In genomic region chr12:10220398-10221077, GRCh38 we compare ENCODE assay signal across 10 cellular contexts. TPM values are rescaled to one million over a fixed set of nuclear protein-coding genes. Genes with fewer than 3 reads are reported as not detected.
DNase-seq lines count a peak whose midpoint lies in the region; ATAC-seq and TF ChIP-seq lines count a peak whose summit lies in the region.
"Had no signal": no experiment of that assay in that cellular context is flagged by ENCODE, and none has a peak within 500 bp of the region (broad histone marks: within the 10 kb centered on the region; RNA-seq: fewer than 3 reads in every experiment).

No MANE protein-coding gene starts in this region.

- TF ChIP-seq CTCF in WERI-Rb-1 (IDR thresholded peaks at IDR 0.05; ENCODE audit: low read depth, low read length) (no peak), GM13976 (IDR thresholded peaks at IDR 0.05; ENCODE audit: borderline replicate concordance, control extremely low read depth, extremely low read depth, insufficient read depth, missing control alignments) (no peak)

- peaks cover 90% of the 10 kb centered on the region for H3K36me3 Mint-ChIP-seq in stimulated activated effector memory CD8-positive, alpha-beta T cell treated with anti-CD3 and anti-CD28 coated beads, Interleukin-12 subunit alpha, Interleukin-12 subunit beta, amount 100 ng/mL, for 72 hours
- H3K36me3 Mint-ChIP-seq in activated T-cell treated with anti-CD3 and anti-CD28 coated beads, Interleukin-2, amount 50 U/mL, for 72 hours (ENCODE audit: insufficient read depth in 2 of 2) = peaks cover 0 to 2% of the 10 kb centered on the region in 2 donors

- H3K4me1 ChIP-seq in urinary bladder (ENCODE audit: insufficient read depth) = no peaks in the 10 kb centered on the region
- H3K4me1 ChIP-seq: SJSA1 had no signal

- no peaks in the 10 kb centered on the region for H3K27me3 Mint-ChIP-seq in activated T-cell treated with anti-CD3 and anti-CD28 coated beads, Interleukin-2, amount 50 U/mL, for 72 hours (ENCODE audit: low read depth)

- peaks cover 4% of the 10 kb centered on the region for H3K4me1 Mint-ChIP-seq in stimulated activated effector memory CD8-positive, alpha-beta T cell treated with anti-CD3 and anti-CD28 coated beads, Interleukin-12 subunit alpha, Interleukin-12 subunit beta, amount 100 ng/mL, for 72 hours
- peaks cover 5% of the 10 kb centered on the region for H3K4me1 Mint-ChIP-seq in activated T-cell treated with anti-CD3 and anti-CD28 coated beads, Interleukin-2, amount 50 U/mL, for 72 hours (ENCODE audit: low read depth)

- H3K9me3 ChIP-seq in WERI-Rb-1 (ENCODE audit: severe bottlenecking) = no peaks in the 10 kb centered on the region
- H3K9me3 ChIP-seq: SJSA1 had no signal

- H3K4me3 ChIP-seq in WERI-Rb-1 (ENCODE audit: low read depth, low read length) = no peak overlapping the region
- H3K4me3 ChIP-seq in urinary bladder (ENCODE audit: low read depth, low read length) = no peak overlapping the region
- H3K4me3 ChIP-seq: SJSA1 had no signal

- ATAC-seq in stimulated activated effector memory CD8-positive, alpha-beta T cell treated with anti-CD3 and anti-CD28 coated beads, Interleukin-12 subunit alpha, Interleukin-12 subunit beta, amount 100 ng/mL, for 72 hours = no peak
- ATAC-seq in activated T-cell treated with anti-CD3 and anti-CD28 coated beads, Interleukin-2, amount 50 U/mL, for 72 hours (replicated peaks in 1 of 2) = no peak

- H3K36me3 ChIP-seq in WERI-Rb-1 (peaks cover 58% of the 10 kb centered on the region), urinary bladder (ENCODE audit: insufficient read depth) (peaks cover 4% of the 10 kb centered on the region)

- 41% methylated on average over 8 of the region's 8 CpGs for WGBS in urinary bladder

- in situ Hi-C loops in GM13976 (cut with MboI; ENCODE audit: low sequenced_read_pairs, unreplicated experiment) = no loop called here

- no peaks in the 10 kb centered on the region for H3K9me3 Mint-ChIP-seq in stimulated activated effector memory CD8-positive, alpha-beta T cell treated with anti-CD3 and anti-CD28 coated beads, Interleukin-12 subunit alpha, Interleukin-12 subunit beta, amount 100 ng/mL, for 72 hours
- H3K9me3 Mint-ChIP-seq in activated T-cell treated with anti-CD3 and anti-CD28 coated beads, Interleukin-2, amount 50 U/mL, for 72 hours = no peaks in the 10 kb centered on the region

- no peaks in the 10 kb centered on the region for H3K27me3 ChIP-seq in WERI-Rb-1 (ENCODE audit: insufficient read depth, low read depth, severe bottlenecking)
- H3K27me3 ChIP-seq: SJSA1 had no signal

- H3K27ac Mint-ChIP-seq in stimulated activated effector memory CD8-positive, alpha-beta T cell treated with anti-CD3 and anti-CD28 coated beads, Interleukin-12 subunit alpha, Interleukin-12 subunit beta, amount 100 ng/mL, for 72 hours = no peak overlapping the region
- no peak overlapping the region for H3K27ac Mint-ChIP-seq in activated T-cell treated with anti-CD3 and anti-CD28 coated beads, Interleukin-2, amount 50 U/mL, for 72 hours

- H3K4me3 Mint-ChIP-seq in stimulated activated effector memory CD8-positive, alpha-beta T cell treated with anti-CD3 and anti-CD28 coated beads, Interleukin-12 subunit alpha, Interleukin-12 subunit beta, amount 100 ng/mL, for 72 hours = no peak overlapping the region
- no peak overlapping the region for H3K4me3 Mint-ChIP-seq in activated T-cell treated with anti-CD3 and anti-CD28 coated beads, Interleukin-2, amount 50 U/mL, for 72 hours

- H3K27ac ChIP-seq in WERI-Rb-1 (peak overlapping the region; percentile 52), urinary bladder (ENCODE audit: low read depth) (peak overlapping the region; percentile 46)
- H3K27ac ChIP-seq: SJSA1 had no signal

- DNase-seq in WERI-Rb-1 (peak; percentile 60), fibroblast of gingiva (ENCODE audit: low read depth) (peak; percentile 63), mucosa of gallbladder (ENCODE audit: low spot score) (peak; percentile 85), GM13976 (ENCODE audit: low spot score) (no peak)
- no peak for DNase-seq in stimulated activated effector memory CD8-positive, alpha-beta T cell treated with anti-CD3 and anti-CD28 coated beads, Interleukin-12 subunit alpha, Interleukin-12 subunit beta, amount 100 ng/mL, for 72 hours (ENCODE audit: low spot score in 2 of 2)
- DNase-seq in activated T-cell treated with anti-CD3 and anti-CD28 coated beads, Interleukin-2, amount 50 U/mL, for 72 hours = no peak
- DNase-seq: activated CD8-positive, alpha-beta memory T cell treated with anti-CD3 and anti-CD28 coated beads, Interleukin-2, amount 50 U/mL, for 4 hours had no signal

RNA-seq across cellular contexts. Expression of gene GABARAPL1, which starts 7.9 kb away (rescaled TPM):
- 154 TPM for total RNA-seq in mucosa of gallbladder
- 38.0 TPM for total RNA-seq in urinary bladder
- 138 TPM for polyA plus RNA-seq in urinary bladder
- 10 to 100 TPM; 15.8 to 20.3 TPM for total RNA-seq in activated T-cell treated with anti-CD3 and anti-CD28 coated beads, Interleukin-2, amount 50 U/mL, for 72 hours

RNA-seq across cellular contexts. Expression of gene TMEM52B, which starts 41.7 kb away (rescaled TPM):
- 0.86 TPM for total RNA-seq in mucosa of gallbladder
- total RNA-seq in urinary bladder = 0.11 TPM
- polyA plus RNA-seq in urinary bladder = 0.11 TPM
- not detected for total RNA-seq in activated T-cell treated with anti-CD3 and anti-CD28 coated beads, Interleukin-2, amount 50 U/mL, for 72 hours
- total RNA-seq: glomerular endothelial cell had no signal

RNA-seq across cellular contexts. Expression of gene OLR1, which starts 48.6 kb away (rescaled TPM):
- total RNA-seq in mucosa of gallbladder (10.1 TPM), urinary bladder (1.2 TPM)
- polyA plus RNA-seq in urinary bladder = 0.27 TPM
- not detected for total RNA-seq in activated T-cell treated with anti-CD3 and anti-CD28 coated beads, Interleukin-2, amount 50 U/mL, for 72 hours

Comparison
In these comparisons a context has a peak if more than half of its experiments do, and no peak if none do; other contexts are left out.
1. DNase-seq: peak in WERI-Rb-1 (single experiment), fibroblast of gingiva (single experiment) and mucosa of gallbladder (single experiment); none in stimulated activated effector memory CD8-positive, alpha-beta T cell treated with anti-CD3 and anti-CD28 coated beads, Interleukin-12 subunit alpha, Interleukin-12 subunit beta, amount 100 ng/mL, for 72 hours (0 of 2), activated T-cell treated with anti-CD3 and anti-CD28 coated beads, Interleukin-2, amount 50 U/mL, for 72 hours (0 of 2) and GM13976 (single experiment).